ENCODE assay signal across 1 cellular context in the genomic region with DNA sequence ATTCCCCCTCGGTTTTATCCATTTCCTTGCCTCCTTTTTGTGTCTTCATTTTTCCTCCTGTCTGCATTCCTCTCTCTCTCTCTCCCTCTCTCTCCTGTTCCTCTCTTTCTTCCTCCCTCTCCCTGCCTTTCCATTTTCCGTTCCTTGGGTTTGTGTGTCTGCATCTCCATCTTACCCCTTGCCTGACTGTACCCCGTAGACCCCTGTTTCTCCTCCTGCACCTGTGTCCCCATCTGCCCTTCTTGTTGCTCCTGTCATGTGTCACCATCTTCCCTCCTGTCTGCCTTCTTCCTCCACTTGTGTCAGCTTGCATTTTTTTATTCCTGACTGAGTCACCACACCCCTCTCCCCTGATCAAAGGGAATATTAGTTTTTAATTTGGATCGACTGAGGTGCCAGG.
TF ChIP-seq lines count a peak whose summit lies in the region.

No MANE protein-coding gene starts in this region.

TF ChIP-seq in HEK293, 187 proteins besides CTCF, POLR2A, EP300 and RAD21 (continued from another document):
- TF ChIP-seq YY2 (tag by site-specific recombination; IDR thresholded peaks at IDR 0.05) (peak; percentile 26; the same call in 1 of the 2 replicates), PRDM1 (tag by site-specific recombination; IDR thresholded peaks at IDR 0.05) (peak; percentile 87), ZNF248 (tag by site-specific recombination; IDR thresholded peaks at IDR 0.05) (no peak), KLF8 (tag by site-specific recombination; IDR thresholded peaks at IDR 0.05) (peak; percentile 43; the same call in 1 of the 2 replicates), ZNF366 (tag by site-specific recombination; conservative IDR thresholded peaks at IDR 0.05) (peak; percentile 91), ZBTB48 (tag by site-specific recombination; IDR thresholded peaks at IDR 0.05) (0 out of 2 replicates have a peak, but pooled peaks have one; percentile 16)
- TF ChIP-seq, protein P1, sequence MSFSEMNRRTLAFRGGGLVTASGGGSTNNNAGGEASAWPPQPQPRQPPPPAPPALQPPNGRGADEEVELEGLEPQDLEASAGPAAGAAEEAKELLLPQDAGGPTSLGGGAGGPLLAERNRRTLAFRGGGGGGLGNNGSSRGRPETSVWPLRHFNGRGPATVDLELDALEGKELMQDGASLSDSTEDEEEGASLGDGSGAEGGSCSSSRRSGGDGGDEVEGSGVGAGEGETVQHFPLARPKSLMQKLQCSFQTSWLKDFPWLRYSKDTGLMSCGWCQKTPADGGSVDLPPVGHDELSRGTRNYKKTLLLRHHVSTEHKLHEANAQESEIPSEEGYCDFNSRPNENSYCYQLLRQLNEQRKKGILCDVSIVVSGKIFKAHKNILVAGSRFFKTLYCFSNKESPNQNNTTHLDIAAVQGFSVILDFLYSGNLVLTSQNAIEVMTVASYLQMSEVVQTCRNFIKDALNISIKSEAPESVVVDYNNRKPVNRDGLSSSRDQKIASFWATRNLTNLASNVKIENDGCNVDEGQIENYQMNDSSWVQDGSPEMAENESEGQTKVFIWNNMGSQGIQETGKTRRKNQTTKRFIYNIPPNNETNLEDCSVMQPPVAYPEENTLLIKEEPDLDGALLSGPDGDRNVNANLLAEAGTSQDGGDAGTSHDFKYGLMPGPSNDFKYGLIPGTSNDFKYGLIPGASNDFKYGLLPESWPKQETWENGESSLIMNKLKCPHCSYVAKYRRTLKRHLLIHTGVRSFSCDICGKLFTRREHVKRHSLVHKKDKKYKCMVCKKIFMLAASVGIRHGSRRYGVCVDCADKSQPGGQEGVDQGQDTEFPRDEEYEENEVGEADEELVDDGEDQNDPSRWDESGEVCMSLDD (tag by site-specific recombination; IDR thresholded peaks at IDR 0.05), result peak; percentile 60; the same call in 1 of the 2 replicates
- TF ChIP-seq, protein P2, sequence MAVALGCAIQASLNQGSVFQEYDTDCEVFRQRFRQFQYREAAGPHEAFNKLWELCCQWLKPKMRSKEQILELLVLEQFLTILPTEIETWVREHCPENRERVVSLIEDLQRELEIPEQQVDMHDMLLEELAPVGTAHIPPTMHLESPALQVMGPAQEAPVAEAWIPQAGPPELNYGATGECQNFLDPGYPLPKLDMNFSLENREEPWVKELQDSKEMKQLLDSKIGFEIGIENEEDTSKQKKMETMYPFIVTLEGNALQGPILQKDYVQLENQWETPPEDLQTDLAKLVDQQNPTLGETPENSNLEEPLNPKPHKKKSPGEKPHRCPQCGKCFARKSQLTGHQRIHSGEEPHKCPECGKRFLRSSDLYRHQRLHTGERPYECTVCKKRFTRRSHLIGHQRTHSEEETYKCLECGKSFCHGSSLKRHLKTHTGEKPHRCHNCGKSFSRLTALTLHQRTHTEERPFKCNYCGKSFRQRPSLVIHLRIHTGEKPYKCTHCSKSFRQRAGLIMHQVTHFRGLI (tag by site-specific recombination; IDR thresholded peaks at IDR 0.05), result no peak
